ENCODE assay signal across 1 cellular context in genomic region chr11:12174145-12175143, GRCh38.
TF ChIP-seq lines count a peak whose summit lies in the region.

No MANE protein-coding gene starts in this region.

TF ChIP-seq in K562, 482 proteins besides CTCF, POLR2A, EP300 and RAD21 (continued from another document and continues in another):
- TF ChIP-seq MBD1 (CRISPR knock-in tag; IDR thresholded peaks at IDR 0.05) = no peak
- TF ChIP-seq SP2 (IDR thresholded peaks at IDR 0.05; ENCODE audit: extremely low read depth, low read depth, low read length, poor library complexity, severe bottlenecking) = no peak
- TF ChIP-seq EGR1 (conservative IDR thresholded peaks at IDR 0.05) = no peak
- TF ChIP-seq HNRNPUL1 (IDR thresholded peaks at IDR 0.05; ENCODE audit: low read length) = no peak
- no peak for TF ChIP-seq ZNF197 (CRISPR knock-in tag; IDR thresholded peaks at IDR 0.05; ENCODE audit: low read depth)
- peak; percentile 55 for TF ChIP-seq SMARCC2 (IDR thresholded peaks at IDR 0.05; ENCODE audit: low read depth)
- TF ChIP-seq RAD51 (IDR thresholded peaks at IDR 0.05; ENCODE audit: borderline replicate concordance, low read depth) = no peak
- TF ChIP-seq MCM2 (IDR thresholded peaks at IDR 0.05; ENCODE audit: low read depth) = no peak
- peak; percentile 81; the same call in 1 of the 2 replicates for TF ChIP-seq JUND (IDR thresholded peaks at IDR 0.05; ENCODE audit: borderline replicate concordance, low read depth, low read length)
- TF ChIP-seq JUND (tag; IDR thresholded peaks at IDR 0.05; ENCODE audit: borderline replicate concordance, low read depth, low read length) = peak; percentile 88; the same call in 2 of the 3 replicates
- no peak for TF ChIP-seq SETDB1 (IDR thresholded peaks at IDR 0.05; ENCODE audit: low read length)
- no peak for TF ChIP-seq ZNF551 (CRISPR knock-in tag; IDR thresholded peaks at IDR 0.05)
- TF ChIP-seq MEF2D (tag; conservative IDR thresholded peaks at IDR 0.05; ENCODE audit: low read depth) = peak; percentile 82
- no peak for TF ChIP-seq KLF6 (CRISPR knock-in tag; IDR thresholded peaks at IDR 0.05; ENCODE audit: borderline replicate concordance)
- TF ChIP-seq MEF2A (IDR thresholded peaks at IDR 0.05; ENCODE audit: control insufficient read depth, low read depth, low read length) = no peak
- no peak for TF ChIP-seq ZNF707 (CRISPR knock-in tag; conservative IDR thresholded peaks at IDR 0.05)
- no peak for TF ChIP-seq PBX2 (CRISPR knock-in tag; IDR thresholded peaks at IDR 0.05; ENCODE audit: low read depth)
- TF ChIP-seq PBX2 (tag; conservative IDR thresholded peaks at IDR 0.05; ENCODE audit: low read depth) = peak; percentile 63
- no peak for TF ChIP-seq PTRF (tag; IDR thresholded peaks at IDR 0.05)
- TF ChIP-seq ZKSCAN3 (CRISPR knock-in tag; IDR thresholded peaks at IDR 0.05) = no peak
- TF ChIP-seq PHB2 (IDR thresholded peaks at IDR 0.05; ENCODE audit: low read depth) = no peak
- TF ChIP-seq SRSF1 (IDR thresholded peaks at IDR 0.05; ENCODE audit: low read depth, low read length) = no peak
- TF ChIP-seq EHMT2 (IDR thresholded peaks at IDR 0.05) = no peak
- no peak for TF ChIP-seq TARDBP (IDR thresholded peaks at IDR 0.05)
- TF ChIP-seq MYBL2 (IDR thresholded peaks at IDR 0.05; ENCODE audit: low read depth) = no peak
- no peak for TF ChIP-seq MYBL2 (CRISPR knock-in tag; IDR thresholded peaks at IDR 0.05; ENCODE audit: borderline replicate concordance)
- no peak for TF ChIP-seq TAL1 (IDR thresholded peaks at IDR 0.05)
- TF ChIP-seq ZNF766 (CRISPR knock-in tag; conservative IDR thresholded peaks at IDR 0.05) = peak; percentile 53; the same call in 1 of the 2 replicates
- TF ChIP-seq SIX5 (IDR thresholded peaks at IDR 0.05; ENCODE audit: borderline replicate concordance in 1 of 2, insufficient read depth in 1 of 2, low read depth in 1 of 2, low read length in 2 of 2) = no peak
- no peak for TF ChIP-seq EZH2 (IDR thresholded peaks at IDR 0.05; ENCODE audit: borderline replicate concordance, low read depth, low read length)
- TF ChIP-seq HMGN3 (IDR thresholded peaks at IDR 0.05; ENCODE audit: borderline replicate concordance, extremely low read depth, insufficient read length, low read depth, low read length) = no peak
- TF ChIP-seq NCOA6 (IDR thresholded peaks at IDR 0.05) = no peak
- no peak for TF ChIP-seq ETV5 (CRISPR knock-in tag; IDR thresholded peaks at IDR 0.05; ENCODE audit: low read depth)
- TF ChIP-seq U2AF1 (optimal IDR thresholded peaks at IDR 0.05; ENCODE audit: low read depth, low read length) = no peak
- no peak for TF ChIP-seq SIN3A (IDR thresholded peaks at IDR 0.05; ENCODE audit: borderline replicate concordance in 2 of 2, control insufficient read depth in 1 of 2, low read depth in 2 of 2, low read length in 2 of 2)
- TF ChIP-seq THAP7 (CRISPR knock-in tag; IDR thresholded peaks at IDR 0.05) = no peak
- no peak for TF ChIP-seq XRCC3 (IDR thresholded peaks at IDR 0.05)
- TF ChIP-seq FOSL1 (tag; conservative IDR thresholded peaks at IDR 0.05) = peak; percentile 90
- no peak for TF ChIP-seq BDP1 (IDR thresholded peaks at IDR 0.05; ENCODE audit: insufficient read depth, insufficient read length)
- TF ChIP-seq ELF2 (CRISPR knock-in tag; IDR thresholded peaks at IDR 0.05) = no peak
- no peak for TF ChIP-seq CHCHD3 (CRISPR knock-in tag; IDR thresholded peaks at IDR 0.05)
- TF ChIP-seq CBX8 (IDR thresholded peaks at IDR 0.05; ENCODE audit: borderline replicate concordance, extremely low read depth, low read depth, low read length, poor library complexity, severe bottlenecking) = no peak
- peak; percentile 95 for TF ChIP-seq MAFK (IDR thresholded peaks at IDR 0.05; ENCODE audit: low read length)
- TF ChIP-seq CHD7 (IDR thresholded peaks at IDR 0.05; ENCODE audit: low read depth, low read length) = no peak
- no peak for TF ChIP-seq TRIM25 (IDR thresholded peaks at IDR 0.05; ENCODE audit: borderline replicate concordance)
- no peak for TF ChIP-seq CREB3L1 (IDR thresholded peaks at IDR 0.05; ENCODE audit: borderline replicate concordance, low read depth)
